Comparison of ENCODE assay signal across 12 cellular contexts in genomic region chr12:6773662-6774351, GRCh38. TPM values are rescaled to one million over a fixed set of nuclear protein-coding genes. Genes with fewer than 3 reads are reported as not detected.
DNase-seq lines count a peak whose midpoint lies in the region; ATAC-seq and TF ChIP-seq lines count a peak whose summit lies in the region.
"Had no signal": no experiment of that assay in that cellular context is flagged by ENCODE, and none has a peak within 500 bp of the region (broad histone marks: within the 10 kb centered on the region; RNA-seq: fewer than 3 reads in every experiment).

No MANE protein-coding gene starts in this region.

- H3K9me3 ChIP-seq in thymus (ENCODE audit: control insufficient read depth): no peaks in the 10 kb centered on the region
- H3K9me3 ChIP-seq: BE2C had no signal

- H3K4me1 ChIP-seq in mesendoderm (ENCODE audit: control insufficient read depth, low read depth, low read length): peaks cover 6% of the 10 kb centered on the region
- peaks cover 36% of the 10 kb centered on the region for H3K4me1 ChIP-seq in thymus (ENCODE audit: control insufficient read depth, insufficient read depth, low read length)

- peak overlapping the region; percentile 49 for H3K4me2 ChIP-seq in mesendoderm (ENCODE audit: low read length)

- no peaks in the 10 kb centered on the region for H3K36me3 Mint-ChIP-seq in activated naive CD4-positive, alpha-beta T cell treated with anti-CD3 and anti-CD28 coated beads, Interleukin-2, amount 50 U/mL, for 24 hours

- H3K4me3 ChIP-seq in mesendoderm (ENCODE audit: low read length): no peak overlapping the region
- H3K4me3 ChIP-seq in thymus (ENCODE audit: low read length): peak overlapping the region; percentile 16
- H3K4me3 ChIP-seq in lower leg skin (ENCODE audit: low read depth, poor library complexity, severe bottlenecking): no peak overlapping the region

- no peak overlapping the region for H3K27ac ChIP-seq in mesendoderm (ENCODE audit: low read depth, low read length)
- no peak overlapping the region for H3K27ac ChIP-seq in thymus (ENCODE audit: low read depth)

- no peak overlapping the region for H2BK5ac ChIP-seq in mesendoderm (ENCODE audit: low read length)

- H3K79me1 ChIP-seq in mesendoderm (ENCODE audit: low read length): peaks cover 5% of the 10 kb centered on the region

- H3K27me3 Mint-ChIP-seq in activated naive CD4-positive, alpha-beta T cell treated with anti-CD3 and anti-CD28 coated beads, Interleukin-2, amount 50 U/mL, for 24 hours: peaks cover 2% of the 10 kb centered on the region

- no peak overlapping the region for H2BK120ac ChIP-seq in mesendoderm (ENCODE audit: low read depth, low read length)

- peak overlapping the region; percentile 51 for H3K27ac Mint-ChIP-seq in activated naive CD4-positive, alpha-beta T cell treated with anti-CD3 and anti-CD28 coated beads, Interleukin-2, amount 50 U/mL, for 24 hours

- no peak overlapping the region for H2AK5ac ChIP-seq in mesendoderm (ENCODE audit: low read length)

- no peak overlapping the region for H2BK15ac ChIP-seq in mesendoderm (replicated peaks; ENCODE audit: low read depth)

- no peak overlapping the region for H3K23ac ChIP-seq in mesendoderm (ENCODE audit: low read length)

- no peaks in the 10 kb centered on the region for H3K9me3 Mint-ChIP-seq in activated naive CD4-positive, alpha-beta T cell treated with anti-CD3 and anti-CD28 coated beads, Interleukin-2, amount 50 U/mL, for 24 hours

- DNase-seq in left ventricle myocardium superior (peak; percentile 37), Right ventricle myocardium inferior (ENCODE audit: missing footprints) (no peak), mesendoderm (no peak), lower leg skin (ENCODE audit: low spot score in 2 of 2) (no peak), putamen (ENCODE audit: low spot score) (no peak)
- DNase-seq in effector CD4-positive, alpha-beta T cell: no peak
- DNase-seq: BE2C, MM.1S, RPMI8226 had no signal

- peak overlapping the region; percentile 50 for H3K9ac ChIP-seq in mesendoderm (ENCODE audit: low read length)

- no peak for ATAC-seq in left ventricle myocardium superior
- no peak for ATAC-seq in Right ventricle myocardium inferior
- ATAC-seq: sciatic nerve had no signal

- no peak for TF ChIP-seq POLR2A in lower leg skin (IDR thresholded peaks at IDR 0.05)

- no peak overlapping the region for H4K5ac ChIP-seq in mesendoderm (ENCODE audit: low read length)

- TF ChIP-seq CTCF in lower leg skin (IDR thresholded peaks at IDR 0.05): no peak

- H3K4me3 Mint-ChIP-seq in activated naive CD4-positive, alpha-beta T cell treated with anti-CD3 and anti-CD28 coated beads, Interleukin-2, amount 50 U/mL, for 24 hours: peak overlapping the region; percentile 70

- H3K27me3 ChIP-seq in mesendoderm (ENCODE audit: insufficient read depth, low read length, poor library complexity) (peaks cover 4% of the 10 kb centered on the region), thymus (ENCODE audit: control insufficient read depth, insufficient read depth) (peaks cover 17% of the 10 kb centered on the region)
- H3K27me3 ChIP-seq: BE2C had no signal

- H3K36me3 ChIP-seq in mesendoderm (ENCODE audit: control insufficient read depth, insufficient read depth, low read length) (peaks cover 5% of the 10 kb centered on the region), thymus (ENCODE audit: control insufficient read depth, insufficient read depth) (no peaks in the 10 kb centered on the region)

- peak overlapping the region; percentile 77 for H3K56ac ChIP-seq in mesendoderm (ENCODE audit: low read length)

- H3K79me2 ChIP-seq in mesendoderm (ENCODE audit: control insufficient read depth, insufficient read depth, low read length): peaks cover under 1% of the 10 kb centered on the region

- H3K4me1 Mint-ChIP-seq in activated naive CD4-positive, alpha-beta T cell treated with anti-CD3 and anti-CD28 coated beads, Interleukin-2, amount 50 U/mL, for 24 hours: peaks cover 65% of the 10 kb centered on the region

- no peak overlapping the region for H3K4ac ChIP-seq in mesendoderm (ENCODE audit: low read depth, low read length)

- no CpG with 5 or more reads among the region's 57 CpGs for whole genome bisulfite sequencing in mesendoderm (ENCODE audit: extremely low coverage, insufficient coverage, low lambda C conversion rate)
- 20% methylated on average over 57 of the region's 57 CpGs for WGBS in thymus
- 35 to 53% methylated on average over 21 to 23 of the region's 57 CpGs for WGBS in lower leg skin, 2 donors

- intact Hi-C loops in left ventricle myocardium superior (cut with micrococcal nuclease): loop anchor here (2.0 kb wide), 1 partner anchor 39 kb away; no protein-coding TSS in a partner anchor
- intact Hi-C loops in Right ventricle myocardium inferior (cut with DNase I): no loop called here
- intact Hi-C loops in lower leg skin (cut with DNase I; ENCODE audit: low total_unique reads): no loop called here

- no peak overlapping the region for H3K18ac ChIP-seq in mesendoderm (ENCODE audit: low read length)

- H4K8ac ChIP-seq in mesendoderm (ENCODE audit: low read depth, low read length): no peak overlapping the region

RNA-seq across cellular contexts. Expression of gene LAG3, which starts 1.5 kb away (rescaled TPM):
- total RNA-seq in left ventricle myocardium superior (0.37 TPM), Right ventricle myocardium inferior (0.24 TPM), lower leg skin (1 to 10 TPM in 1 of 4 donors, under 1 TPM in 1, not detected in 2; 0.52 to 1.1 TPM)
- 0.44 TPM for polyA plus RNA-seq in mesendoderm (2013, experiment 1 of 2)
- polyA plus RNA-seq in mesendoderm (2013, experiment 2 of 2): 0.46 TPM
- 4.8 TPM for polyA plus RNA-seq in thymus

RNA-seq across cellular contexts. Expression of gene PTMS, which starts 7.6 kb away (rescaled TPM):
- total RNA-seq in left ventricle myocardium superior (133 TPM), Right ventricle myocardium inferior (152 TPM), lower leg skin (100 to 1,000 TPM in 2 of 4 donors, 10 to 100 TPM in 2; 91.6 to 131 (median 114) TPM)
- polyA plus RNA-seq in mesendoderm (2013, experiment 1 of 2): 296 TPM
- 299 TPM for polyA plus RNA-seq in mesendoderm (2013, experiment 2 of 2)
- polyA plus RNA-seq in thymus: 186 TPM

RNA-seq across cellular contexts. Expression of gene CD4, which starts 15.5 kb away (rescaled TPM):
- total RNA-seq in left ventricle myocardium superior: 8.4 TPM
- total RNA-seq in Right ventricle myocardium inferior: 13.4 TPM
- 0.42 TPM for polyA plus RNA-seq in mesendoderm (2013, experiment 1 of 2)
- 0.49 TPM for polyA plus RNA-seq in mesendoderm (2013, experiment 2 of 2)
- polyA plus RNA-seq in thymus: 50.9 TPM
- 1 to 10 TPM; 2.9 to 7.0 (median 3.6) TPM for total RNA-seq in lower leg skin

RNA-seq across cellular contexts. Expression of gene MLF2, which starts 20.9 kb away (rescaled TPM):
- 158 TPM for total RNA-seq in left ventricle myocardium superior
- total RNA-seq in Right ventricle myocardium inferior: 156 TPM
- 166 TPM for polyA plus RNA-seq in mesendoderm (2013, experiment 1 of 2)
- polyA plus RNA-seq in mesendoderm (2013, experiment 2 of 2): 166 TPM
- 131 TPM for polyA plus RNA-seq in thymus
- 100 to 1,000 TPM; 140 to 196 (median 175) TPM for total RNA-seq in lower leg skin

RNA-seq across cellular contexts. Expression of gene GPR162, which starts 47.8 kb away (rescaled TPM):
- total RNA-seq in left ventricle myocardium superior: 5.3 TPM
- total RNA-seq in Right ventricle myocardium inferior: 7.8 TPM
- 0.28 TPM for polyA plus RNA-seq in mesendoderm (2013, experiment 1 of 2)
- 0.42 TPM for polyA plus RNA-seq in mesendoderm (2013, experiment 2 of 2)
- polyA plus RNA-seq in thymus: 4.4 TPM
- total RNA-seq in lower leg skin: 1 to 10 TPM in 2 of 4 donors, under 1 TPM in 1, not detected in 1; 0.65 to 1.4 (median 1.3) TPM
